21 cellular contexts compared by ENCODE assay signal in the genomic region with DNA sequence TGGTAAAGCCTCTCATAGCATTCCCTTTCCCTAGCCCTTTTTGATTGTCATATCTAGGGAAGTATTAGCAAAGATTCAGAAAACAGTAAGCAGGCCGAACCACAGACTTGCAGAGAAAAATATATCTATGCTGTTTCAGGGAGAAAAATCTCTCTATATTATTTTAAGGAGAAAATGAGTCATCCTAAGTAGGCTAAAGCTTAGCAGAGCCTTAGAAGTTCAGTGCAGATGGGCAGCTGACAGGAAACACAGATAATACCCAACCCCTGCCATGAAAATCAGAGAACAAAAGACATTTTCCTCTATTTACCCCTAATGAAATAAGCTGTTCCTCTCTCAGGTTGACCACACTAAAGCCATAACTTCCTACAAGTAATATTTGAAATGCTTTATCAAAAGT. TPM values are rescaled to one million over a fixed set of nuclear protein-coding genes. Genes with fewer than 3 reads are reported as not detected.
"Had no signal": no experiment of that assay in that cellular context is flagged by ENCODE, and none has a peak within 500 bp of the region (broad histone marks: within the 10 kb centered on the region; RNA-seq: fewer than 3 reads in every experiment).

No MANE protein-coding gene starts in this region.

- H3K27ac Mint-ChIP-seq: activated CD4-positive, alpha-beta T cell treated with anti-CD3 and anti-CD28 coated beads, Interleukin-2, amount 10 ng/mL, durations not matched to agents 7 days and 5 days; activated naive CD8-positive, alpha-beta T cell; memory B cell; natural killer cell; stimulated activated memory B cell treated with anti-CD40 and anti-IgM and Interleukin-4, amounts not matched to agents 10 μg/mL and 1 μg/mL and 100 μg/mL, for 72 hours; T-cell; type B pancreatic cell had no signal

- H3K36me3 ChIP-seq: colonic mucosa, ovary had no signal

- H3K4me1 ChIP-seq: colonic mucosa, gastroesophageal sphincter, heart right ventricle, spleen, testis had no signal

- DNase-seq: activated CD4-positive, alpha-beta T cell treated with anti-CD3 and anti-CD28 coated beads, Interleukin-2, amount 10 ng/mL, durations not matched to agents 7 days and 5 days; activated CD8-positive, alpha-beta memory T cell treated with anti-CD3 and anti-CD28 coated beads, Interleukin-2, amount 50 U/mL, for 48 hours; activated gamma-delta T cell treated with Interleukin-2 at 50 U/mL for 16 hours; amygdala; caudate nucleus; colonic mucosa; erythroblast; heart right ventricle; natural killer cell; ovary; spleen; stimulated activated CD4-positive, alpha-beta T cell treated with anti-CD3 and anti-CD28 coated beads, Interleukin-4, amount 100 ng/mL, for 4 hours; T-cell; testis had no signal

- H3K4me3 Mint-ChIP-seq: activated CD4-positive, alpha-beta T cell treated with anti-CD3 and anti-CD28 coated beads, Interleukin-2, amount 10 ng/mL, durations not matched to agents 7 days and 5 days; activated naive CD8-positive, alpha-beta T cell; memory B cell; natural killer cell; stimulated activated memory B cell treated with anti-CD40 and anti-IgM and Interleukin-4, amounts not matched to agents 10 μg/mL and 1 μg/mL and 100 μg/mL, for 72 hours; T-cell; type B pancreatic cell had no signal

- H3K4me1 Mint-ChIP-seq: activated CD4-positive, alpha-beta T cell treated with anti-CD3 and anti-CD28 coated beads, Interleukin-2, amount 10 ng/mL, durations not matched to agents 7 days and 5 days; memory B cell; stimulated activated memory B cell treated with anti-CD40 and anti-IgM and Interleukin-4, amounts not matched to agents 10 μg/mL and 1 μg/mL and 100 μg/mL, for 72 hours; T-cell had no signal

- H3K27me3 Mint-ChIP-seq: activated CD4-positive, alpha-beta T cell treated with anti-CD3 and anti-CD28 coated beads, Interleukin-2, amount 10 ng/mL, durations not matched to agents 7 days and 5 days; activated naive CD8-positive, alpha-beta T cell; memory B cell; stimulated activated memory B cell treated with anti-CD40 and anti-IgM and Interleukin-4, amounts not matched to agents 10 μg/mL and 1 μg/mL and 100 μg/mL, for 72 hours; T-cell; type B pancreatic cell had no signal

- H3K36me3 Mint-ChIP-seq: natural killer cell, type B pancreatic cell had no signal

- H3K9me3 Mint-ChIP-seq: activated CD4-positive, alpha-beta T cell treated with anti-CD3 and anti-CD28 coated beads, Interleukin-2, amount 10 ng/mL, durations not matched to agents 7 days and 5 days; memory B cell; natural killer cell; stimulated activated memory B cell treated with anti-CD40 and anti-IgM and Interleukin-4, amounts not matched to agents 10 μg/mL and 1 μg/mL and 100 μg/mL, for 72 hours; T-cell; type B pancreatic cell had no signal

- H3K27ac ChIP-seq: colonic mucosa, gastroesophageal sphincter, heart right ventricle, ovary, spleen, testis had no signal

- ATAC-seq: gastroesophageal sphincter; heart right ventricle; natural killer cell; sciatic nerve; stimulated activated memory B cell treated with anti-CD40 and anti-IgM and Interleukin-4, amounts not matched to agents 10 μg/mL and 1 μg/mL and 100 μg/mL, for 72 hours; T-cell had no signal

- H3K27me3 ChIP-seq: colonic mucosa, gastroesophageal sphincter, heart right ventricle, ovary, spleen, testis had no signal

- H3K9me3 ChIP-seq: colonic mucosa, gastroesophageal sphincter, heart right ventricle, ovary, spleen, testis had no signal

- H3K4me3 ChIP-seq: colonic mucosa, gastroesophageal sphincter, heart right ventricle, ovary, spleen, testis had no signal

RNA-seq across cellular contexts. Expression of a gene that starts 16.5 kb away (rescaled TPM):
- total RNA-seq: colonic mucosa, liver, sciatic nerve, spleen, T-cell had no signal
- polyA plus RNA-seq: spleen had no signal
